Comparison of ENCODE assay signal across 1 cellular context in genomic region chr11:13290221-13290980, GRCh38.
TF ChIP-seq lines count a peak whose summit lies in the region.

No MANE protein-coding gene starts in this region.

TF ChIP-seq in GM12878, 131 proteins besides CTCF, POLR2A, EP300 and RAD21:
- TF ChIP-seq RFX5 (IDR thresholded peaks at IDR 0.05; ENCODE audit: low read depth, low read length) (no peak), SMAD1 (IDR thresholded peaks at IDR 0.05; ENCODE audit: low read depth, partially characterized antibody) (no peak), CHD2 (IDR thresholded peaks at IDR 0.05; ENCODE audit: borderline replicate concordance, low read depth, low read length) (no peak), CUX1 (IDR thresholded peaks at IDR 0.05; ENCODE audit: insufficient replicate concordance, low read depth, low read length) (no peak), SIX5 (IDR thresholded peaks at IDR 0.05; ENCODE audit: low read depth, low read length, severe bottlenecking) (no peak), ATF7 (IDR thresholded peaks at IDR 0.05; ENCODE audit: low read depth) (no peak), NR2C2 (IDR thresholded peaks at IDR 0.05; ENCODE audit: borderline replicate concordance, control insufficient read depth, insufficient read length, low read depth) (no peak), JUND (IDR thresholded peaks at IDR 0.05; ENCODE audit: low read depth, low read length) (no peak), IRF4 (IDR thresholded peaks at IDR 0.05; ENCODE audit: low read depth, low read length) (no peak), BMI1 (IDR thresholded peaks at IDR 0.05; ENCODE audit: borderline replicate concordance) (no peak), ZNF207 (IDR thresholded peaks at IDR 0.05; ENCODE audit: borderline replicate concordance) (no peak), MYB (IDR thresholded peaks at IDR 0.05; ENCODE audit: borderline replicate concordance, low read depth, low read length) (no peak), ZBTB33 (IDR thresholded peaks at IDR 0.05) (no peak)
